2 cellular contexts compared by ENCODE assay signal in genomic region chr6:149891864-149892263, GRCh38.
TF ChIP-seq lines count a peak whose summit lies in the region.

No MANE protein-coding gene starts in this region.

TF ChIP-seq in HEK293, 187 proteins besides CTCF, POLR2A, EP300 and RAD21:
- TF ChIP-seq ZNF146 (tag by site-specific recombination; IDR thresholded peaks at IDR 0.05) = peak; percentile 78

TF ChIP-seq in HepG2, 621 proteins besides CTCF, POLR2A, EP300 and RAD21:
- TF ChIP-seq, protein P1, sequence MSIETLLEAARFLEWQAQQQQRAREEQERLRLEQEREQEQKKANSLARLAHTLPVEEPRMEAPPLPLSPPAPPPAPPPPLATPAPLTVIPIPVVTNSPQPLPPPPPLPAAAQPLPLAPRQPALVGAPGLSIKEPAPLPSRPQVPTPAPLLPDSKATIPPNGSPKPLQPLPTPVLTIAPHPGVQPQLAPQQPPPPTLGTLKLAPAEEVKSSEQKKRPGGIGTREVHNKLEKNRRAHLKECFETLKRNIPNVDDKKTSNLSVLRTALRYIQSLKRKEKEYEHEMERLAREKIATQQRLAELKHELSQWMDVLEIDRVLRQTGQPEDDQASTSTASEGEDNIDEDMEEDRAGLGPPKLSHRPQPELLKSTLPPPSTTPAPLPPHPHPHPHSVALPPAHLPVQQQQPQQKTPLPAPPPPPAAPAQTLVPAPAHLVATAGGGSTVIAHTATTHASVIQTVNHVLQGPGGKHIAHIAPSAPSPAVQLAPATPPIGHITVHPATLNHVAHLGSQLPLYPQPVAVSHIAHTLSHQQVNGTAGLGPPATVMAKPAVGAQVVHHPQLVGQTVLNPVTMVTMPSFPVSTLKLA (IDR thresholded peaks at IDR 0.05) = 0 out of 2 replicates have a peak, but pooled peaks have one; percentile 30
